13 cellular contexts compared by ENCODE assay signal in genomic region chr12:52878507-52879393, GRCh38. TPM values are rescaled to one million over a fixed set of nuclear protein-coding genes. Genes with fewer than 3 reads are reported as not detected.
DNase-seq lines count a peak whose midpoint lies in the region; FAIRE-seq and TF ChIP-seq lines count a peak whose summit lies in the region.
"Had no signal": no experiment of that assay in that cellular context is flagged by ENCODE, and none has a peak within 500 bp of the region (broad histone marks: within the 10 kb centered on the region; RNA-seq: fewer than 3 reads in every experiment).

No MANE protein-coding gene starts in this region.

- H3K27ac Mint-ChIP-seq in astrocyte (ENCODE audit: unreplicated experiment): no peak overlapping the region
- H3K27ac Mint-ChIP-seq: activated T-helper 17 cell treated with anti-CD3 and anti-CD28 coated beads, Interleukin-2, amount 50 U/mL, for 72 hours had no signal

- DNase-seq in astrocyte (ENCODE audit: low read depth): no peak
- no peak for DNase-seq in tibial nerve (ENCODE audit: low spot score in 2 of 2)
- DNase-seq in adrenal gland: no peak
- DNase-seq in NCI-H2196 (lab: John Stamatoyannopoulos, UW; ENCODE audit: unreplicated experiment): no peak
- no peak for DNase-seq in activated naive CD4-positive, alpha-beta T cell treated with anti-CD3 and anti-CD28 coated beads, Interleukin-2, amount 50 U/mL, for 16 hours

- TF ChIP-seq POLR2A in tibial nerve (IDR thresholded peaks at IDR 0.05) (no peak), adrenal gland (IDR thresholded peaks at IDR 0.05) (no peak)

- H3K4me1 ChIP-seq in KMS-11 (ENCODE audit: low read depth, poor library complexity, severe bottlenecking) (peaks cover 39% of the 10 kb centered on the region), astrocyte (ENCODE audit: insufficient read depth, low read length) (peaks cover 20% of the 10 kb centered on the region), iPS-20b (ENCODE audit: insufficient read depth, low read length) (peaks cover 4% of the 10 kb centered on the region; the same call in 1 of the 2 replicates), tibial nerve (peaks cover 0 to 35% (median 18%) of the 10 kb centered on the region in 4 donors), adrenal gland (replicated peaks in 1 of 2) (peaks cover 0 to 7% of the 10 kb centered on the region in 2 donors)

- intact Hi-C loops in adrenal gland (cut with DNase I): loop anchor here (5.0 to 10.0 kb wide), 3 partner anchors 296 to 734 kb away; no protein-coding TSS in a partner anchor

- TF ChIP-seq CTCF in KMS-11 (conservative IDR thresholded peaks at IDR 0.05; ENCODE audit: low read depth, low read length) (no peak), astrocyte (IDR thresholded peaks at IDR 0.05; ENCODE audit: insufficient read depth, low read depth, low read length) (no peak), tibial nerve (IDR thresholded peaks at IDR 0.05) (no peak), adrenal gland (IDR thresholded peaks at IDR 0.05) (no peak)

- H3K4me1 Mint-ChIP-seq in astrocyte (ENCODE audit: low read depth, unreplicated experiment): peaks cover 22% of the 10 kb centered on the region

- H3K79me2 ChIP-seq in KMS-11 (ENCODE audit: insufficient read depth, low read depth) (no peaks in the 10 kb centered on the region), astrocyte (ENCODE audit: insufficient read depth, low read length) (no peaks in the 10 kb centered on the region)

- H2AFZ ChIP-seq in KMS-11 (ENCODE audit: low read depth) (peak overlapping the region; percentile 90), astrocyte (ENCODE audit: low read depth, low read length) (peak overlapping the region; percentile 84)

- H3K9me3 ChIP-seq in astrocyte (ENCODE audit: insufficient read depth, low read depth, low read length) (no peaks in the 10 kb centered on the region), iPS-20b (ENCODE audit: insufficient read depth, low read depth, low read length) (no peaks in the 10 kb centered on the region), tibial nerve (no peaks in the 10 kb centered on the region), adrenal gland (replicated peaks in 1 of 3) (no peaks in the 10 kb centered on the region)
- H3K9me3 ChIP-seq: HAP-1, neutrophil had no signal

- H3K4me2 ChIP-seq in KMS-11: peak overlapping the region; percentile 83; the same call in 1 of the 2 replicates
- peak overlapping the region; percentile 80 for H3K4me2 ChIP-seq in astrocyte (ENCODE audit: low read length)

- no peak overlapping the region for H3K4me3 Mint-ChIP-seq in astrocyte (ENCODE audit: unreplicated experiment)

- peaks cover 4% of the 10 kb centered on the region for H3K27me3 Mint-ChIP-seq in astrocyte (ENCODE audit: low read depth, unreplicated experiment)

- no peaks in the 10 kb centered on the region for H3K36me3 Mint-ChIP-seq in astrocyte (ENCODE audit: low read depth, unreplicated experiment)

- H4K20me1 ChIP-seq in KMS-11 (ENCODE audit: insufficient read depth): no peaks in the 10 kb centered on the region
- H4K20me1 ChIP-seq in astrocyte (ENCODE audit: insufficient read depth, low read length): no peaks in the 10 kb centered on the region

- H3K9me3 Mint-ChIP-seq in astrocyte (ENCODE audit: unreplicated experiment): no peaks in the 10 kb centered on the region
- H3K9me3 Mint-ChIP-seq: activated T-helper 17 cell treated with anti-CD3 and anti-CD28 coated beads, Interleukin-2, amount 50 U/mL, for 72 hours had no signal

- H3K36me3 ChIP-seq in KMS-11 (ENCODE audit: insufficient read depth) (no peaks in the 10 kb centered on the region), astrocyte (ENCODE audit: insufficient read depth, low read length) (no peaks in the 10 kb centered on the region), iPS-20b (ENCODE audit: insufficient read depth, low read depth, low read length) (no peaks in the 10 kb centered on the region), tibial nerve (no peaks in the 10 kb centered on the region), adrenal gland (replicated peaks in 1 of 2) (no peaks in the 10 kb centered on the region)
- H3K36me3 ChIP-seq: HAP-1, neutrophil, WERI-Rb-1 had no signal

- no peak overlapping the region for H3K4me3 ChIP-seq in KMS-11 (IDR thresholded peaks at IDR 0.05; ENCODE audit: insufficient read depth, low read depth, low read length)
- H3K4me3 ChIP-seq in astrocyte (ENCODE audit: insufficient read depth, low read depth, low read length): no peak overlapping the region
- H3K4me3 ChIP-seq in iPS-20b (ENCODE audit: low read length): peak overlapping the region; percentile 62; the same call in 1 of the 2 replicates
- H3K4me3 ChIP-seq in tibial nerve: peak overlapping the region in 2 of 4 donors; percentile 22 to 39
- no peak overlapping the region for H3K4me3 ChIP-seq in adrenal gland
- H3K4me3 ChIP-seq: HAP-1 had no signal

- WGBS in tibial nerve, 2 donors: 69 to 75% methylated on average over 17 of the region's 17 CpGs
- 78 to 84% (median 80%) methylated on average over 12 to 17 of the region's 17 CpGs for WGBS in adrenal gland, 4 donors

- TF ChIP-seq EP300 in tibial nerve (IDR thresholded peaks at IDR 0.05): no peak

- FAIRE-seq in astrocyte (lab: Jason Lieb, UNC): no peak

- H3K9ac ChIP-seq in KMS-11 (peak overlapping the region; percentile 35; the same call in 1 of the 2 replicates), astrocyte (ENCODE audit: low read length) (peak overlapping the region; percentile 63), iPS-20b (ENCODE audit: low read depth, low read length) (peak overlapping the region; percentile 34; the same call in 1 of the 2 replicates)

- H3K27ac ChIP-seq in KMS-11 (no peak overlapping the region), astrocyte (ENCODE audit: low read depth, low read length) (peak overlapping the region; percentile 42), iPS-20b (ENCODE audit: low read length) (no peak overlapping the region), tibial nerve (peak overlapping the region; percentile 21 to 60 (median 45)), adrenal gland (no peak overlapping the region)
- H3K27ac ChIP-seq: neutrophil, WERI-Rb-1 had no signal

- H3K27me3 ChIP-seq in KMS-11 (ENCODE audit: insufficient read depth, low read depth) (no peaks in the 10 kb centered on the region), astrocyte (ENCODE audit: insufficient read depth, low read length) (no peaks in the 10 kb centered on the region), iPS-20b (ENCODE audit: insufficient read depth, low read length) (peaks cover 27% of the 10 kb centered on the region), tibial nerve (no peaks in the 10 kb centered on the region), adrenal gland (no peaks in the 10 kb centered on the region)

RNA-seq across cellular contexts. Expression of gene KRT8, which starts 26.1 kb away (rescaled TPM):
- total RNA-seq in astrocyte (2,321 and 2,570 TPM in 2 replicates), tibial nerve (10 to 100 TPM in 2 of 4 donors, 1 to 10 TPM in 1, under 1 TPM in 1; 0.20 to 19.7 (median 10.2) TPM), adrenal gland (100 to 1,000 TPM in 1 of 8 donors, 10 to 100 TPM in 7; 36.0 to 198 (median 71.0) TPM)
- polyA plus RNA-seq in adrenal gland: 100 to 1,000 TPM in 2 of 3 donors, 10 to 100 TPM in 1; 49.0 to 102 (median 102) TPM

RNA-seq across cellular contexts. Expression of gene KRT78, which starts 30.0 kb away (rescaled TPM):
- total RNA-seq in astrocyte: not detected in 2 replicates
- 10 to 100 TPM in 1 of 4 donors, not detected in 3; 10.8 TPM for total RNA-seq in tibial nerve
- not detected for total RNA-seq in adrenal gland
- polyA plus RNA-seq in adrenal gland: under 1 TPM in 1 of 3 donors, not detected in 2; 0.34 TPM
- total RNA-seq: activated T-helper 17 cell treated with anti-CD3 and anti-CD28 coated beads, Interleukin-2, amount 50 U/mL, for 72 hours; dermis microvascular lymphatic vessel endothelial cell had no signal

RNA-seq across cellular contexts. Expression of gene KRT79, which starts 44.6 kb away (rescaled TPM):
- total RNA-seq in astrocyte (0.50 and 0.82 TPM in 2 replicates), tibial nerve (1 to 10 TPM in 1 of 4 donors, not detected in 3; 3.9 TPM), adrenal gland (not detected)
- polyA plus RNA-seq in adrenal gland: under 1 TPM in 1 of 3 donors, not detected in 2; 0.24 TPM
- total RNA-seq: dermis microvascular lymphatic vessel endothelial cell, G401 had no signal

Comparison
In these comparisons a context has a peak if more than half of its experiments do, and no peak if none do; other contexts are left out.
1. H3K27ac ChIP-seq: peak in astrocyte (single experiment) and tibial nerve (4 of 4); none in KMS-11 (single experiment), iPS-20b (single experiment) and adrenal gland (0 of 5).
2. RNA of gene KRT8, which starts 26.1 kb away (total RNA-seq): 2,321 to 2,570 TPM in astrocyte; 36.0 to 198 TPM in adrenal gland and 0.20 to 19.7 TPM in tibial nerve; every median in the first group is over 10 times any median in the second.
3. Peak in every context shown above with its lines, with median percentiles within 50 percentile points of each other: H3K9ac ChIP-seq.